ENCODE assay signal across 8 cellular contexts in genomic region chr2:64455031-64455332, GRCh38. TPM values are rescaled to one million over a fixed set of nuclear protein-coding genes. Genes with fewer than 3 reads are reported as not detected.
DNase-seq lines count a peak whose midpoint lies in the region; ATAC-seq and TF ChIP-seq lines count a peak whose summit lies in the region.

No MANE protein-coding gene starts in this region.

- H3K4me1 Mint-ChIP-seq in CD8-positive, alpha-beta T cell (ENCODE audit: low read depth): peaks cover 8% of the 10 kb centered on the region
- peaks cover 16% of the 10 kb centered on the region for H3K4me1 Mint-ChIP-seq in osteocyte (ENCODE audit: unreplicated experiment)

- BruUV-seq in PC-3 (replicated peaks; lab: Mats Ljungman, UMichigan): no TSS peak

- H3K36me3 ChIP-seq in CD8-positive, alpha-beta T cell (ENCODE audit: insufficient read depth, low read length): no peaks in the 10 kb centered on the region
- H3K36me3 ChIP-seq in PC-3 (ENCODE audit: low read depth, low read length): peaks cover 16% of the 10 kb centered on the region

- no peak overlapping the region for H3K27ac ChIP-seq in CD8-positive, alpha-beta T cell (ENCODE audit: low read depth, low read length)
- no peak overlapping the region for H3K27ac ChIP-seq in PC-3 (ENCODE audit: low read length)
- peak overlapping the region; percentile 93 for H3K27ac ChIP-seq in epithelial cell of prostate

- H3K4me3 ChIP-seq in CD8-positive, alpha-beta T cell (ENCODE audit: low read depth, low read length): peak overlapping the region; percentile 56
- peak overlapping the region; percentile 75 for H3K4me3 ChIP-seq in PC-3 (ENCODE audit: low read length)

- H3K4me2 ChIP-seq in PC-3 (ENCODE audit: low read length): peak overlapping the region; percentile 85

- peak overlapping the region; percentile 87 for H3K4me3 Mint-ChIP-seq in CD8-positive, alpha-beta T cell
- H3K4me3 Mint-ChIP-seq in osteocyte (ENCODE audit: unreplicated experiment): peak overlapping the region; percentile 73

- no peak overlapping the region for H3K27ac Mint-ChIP-seq in CD8-positive, alpha-beta T cell
- peak overlapping the region; percentile 63 for H3K27ac Mint-ChIP-seq in osteocyte (ENCODE audit: unreplicated experiment)

- H4K20me1 ChIP-seq in PC-3 (ENCODE audit: low read length): no peaks in the 10 kb centered on the region

- no peak for DNase-seq in CD8-positive, alpha-beta T cell
- no peak for DNase-seq in PC-3
- DNase-seq in epithelial cell of prostate (ENCODE audit: low read depth, low spot score): no peak
- DNase-seq in osteocyte (ENCODE audit: extremely low spot score, unreplicated experiment): no peak

- H3K79me2 ChIP-seq in PC-3 (ENCODE audit: low read length): peaks cover 15% of the 10 kb centered on the region

- no peaks in the 10 kb centered on the region for H3K9me3 ChIP-seq in CD8-positive, alpha-beta T cell (ENCODE audit: low read length)
- H3K9me3 ChIP-seq in PC-3 (ENCODE audit: low read length): no peaks in the 10 kb centered on the region

- H3K9me2 ChIP-seq in PC-3 (replicated peaks; ENCODE audit: low read length): no peaks in the 10 kb centered on the region

- peaks cover 9% of the 10 kb centered on the region for H3K27me3 Mint-ChIP-seq in CD8-positive, alpha-beta T cell (ENCODE audit: low read depth)
- H3K27me3 Mint-ChIP-seq in osteocyte (ENCODE audit: unreplicated experiment): no peaks in the 10 kb centered on the region

- peak overlapping the region; percentile 78 for H2AFZ ChIP-seq in PC-3 (ENCODE audit: low read length)

- CTCF ChIA-PET in CD8-positive, alpha-beta T cell (lab: Charles Lee): interaction anchor here (1.1 kb wide), 1 partner anchor 68 kb away, joined by 3 read pairs; no protein-coding TSS in a partner anchor
- CTCF ChIA-PET in PC-3 (lab: Charles Lee): no interaction called here

- no peaks in the 10 kb centered on the region for H3F3A ChIP-seq in PC-3 (ENCODE audit: low read length, unreplicated experiment)

- POLR2A ChIA-PET in CD8-positive, alpha-beta T cell (lab: Charles Lee): no interaction called here
- POLR2A ChIA-PET in PC-3 (lab: Charles Lee; ENCODE audit: unreplicated experiment): no interaction called here

- no peaks in the 10 kb centered on the region for H3K27me3 ChIP-seq in CD8-positive, alpha-beta T cell (ENCODE audit: insufficient read depth, low read length)
- no peaks in the 10 kb centered on the region for H3K27me3 ChIP-seq in PC-3 (ENCODE audit: low read length)

- no peaks in the 10 kb centered on the region for H3K9me3 Mint-ChIP-seq in CD8-positive, alpha-beta T cell
- H3K9me3 Mint-ChIP-seq in osteocyte (ENCODE audit: unreplicated experiment): no peaks in the 10 kb centered on the region

- ATAC-seq in CD8-positive, alpha-beta T cell: no peak
- ATAC-seq in PC-3 (no peak), GM19351 (IDR thresholded peaks at IDR 0.05; ENCODE audit: unreplicated experiment) (no peak), GM21529 (IDR thresholded peaks at IDR 0.05; ENCODE audit: unreplicated experiment) (no peak), GM18870 (IDR thresholded peaks at IDR 0.05; ENCODE audit: unreplicated experiment) (no peak), HG03442 (IDR thresholded peaks at IDR 0.05; ENCODE audit: unreplicated experiment) (no peak)

- TF ChIP-seq CTCF in CD8-positive, alpha-beta T cell (IDR thresholded peaks at IDR 0.05): no peak
- no peak for TF ChIP-seq CTCF in PC-3 (conservative IDR thresholded peaks at IDR 0.05; ENCODE audit: low read depth, low read length)
- TF ChIP-seq CTCF in osteocyte (IDR thresholded peaks at IDR 0.05): no peak

- H3K4me1 ChIP-seq in CD8-positive, alpha-beta T cell (ENCODE audit: insufficient read depth, low read length): no peaks in the 10 kb centered on the region
- peaks cover 26% of the 10 kb centered on the region for H3K4me1 ChIP-seq in PC-3 (ENCODE audit: insufficient read depth, low read length)

- peaks cover 2% of the 10 kb centered on the region for H3K36me3 Mint-ChIP-seq in CD8-positive, alpha-beta T cell
- H3K36me3 Mint-ChIP-seq in osteocyte (ENCODE audit: unreplicated experiment): peaks cover 16% of the 10 kb centered on the region

- peak overlapping the region; percentile 71 for H3K9ac ChIP-seq in PC-3 (ENCODE audit: low read length)

- intact Hi-C loops in CD8-positive, alpha-beta T cell (cut with DNase I, micrococcal nuclease): no loop called here
- intact Hi-C loops in PC-3 (cut with micrococcal nuclease): loop anchor here (10.0 kb wide), 1 partner anchor 120 kb away; no protein-coding TSS in a partner anchor

RNA-seq across cellular contexts. Expression of gene LGALSL, which starts 1.0 kb away (rescaled TPM):
- total RNA-seq in CD8-positive, alpha-beta T cell: under 1 TPM; 0.35 to 0.39 TPM
- total RNA-seq in PC-3 (2014; rRNA removed) (12.1 and 16.0 TPM in 2 replicates), osteocyte (7.4 and 9.5 TPM in 2 replicates)
